In genomic region chr19:55581828-55582223, GRCh38 we compare ENCODE assay signal across 1 cellular context.
TF ChIP-seq lines count a peak whose summit lies in the region.

No MANE protein-coding gene starts in this region.

TF ChIP-seq in IMR-90, 13 proteins besides CTCF, POLR2A, EP300 and RAD21:
- TF ChIP-seq CEBPB (IDR thresholded peaks at IDR 0.05; ENCODE audit: low read depth, low read length) (no peak), RFX5 (IDR thresholded peaks at IDR 0.05; ENCODE audit: low read depth, low read length) (no peak), CHD1 (IDR thresholded peaks at IDR 0.05; ENCODE audit: low read depth, low read length) (no peak), SMC3 (IDR thresholded peaks at IDR 0.05; ENCODE audit: low read depth, low read length) (no peak), MAFK (IDR thresholded peaks at IDR 0.05; ENCODE audit: low read depth, low read length) (no peak), MAZ (IDR thresholded peaks at IDR 0.05; ENCODE audit: borderline replicate concordance, low read depth, low read length) (no peak), BHLHE40 (IDR thresholded peaks at IDR 0.05; ENCODE audit: low read depth, low read length) (no peak), FOS (IDR thresholded peaks at IDR 0.05; ENCODE audit: low read depth, low read length) (no peak), NFE2L2 (IDR thresholded peaks at IDR 0.05; ENCODE audit: low read depth, low read length) (no peak), ELK1 (IDR thresholded peaks at IDR 0.05; ENCODE audit: borderline replicate concordance, low read depth, low read length) (no peak), MXI1 (IDR thresholded peaks at IDR 0.05; ENCODE audit: borderline replicate concordance, low read depth, low read length) (no peak), RCOR1 (IDR thresholded peaks at IDR 0.05; ENCODE audit: insufficient replicate concordance, low read length) (no peak), USF2 (IDR thresholded peaks at IDR 0.05; ENCODE audit: low read depth, low read length) (no peak)
